In the genomic region with DNA sequence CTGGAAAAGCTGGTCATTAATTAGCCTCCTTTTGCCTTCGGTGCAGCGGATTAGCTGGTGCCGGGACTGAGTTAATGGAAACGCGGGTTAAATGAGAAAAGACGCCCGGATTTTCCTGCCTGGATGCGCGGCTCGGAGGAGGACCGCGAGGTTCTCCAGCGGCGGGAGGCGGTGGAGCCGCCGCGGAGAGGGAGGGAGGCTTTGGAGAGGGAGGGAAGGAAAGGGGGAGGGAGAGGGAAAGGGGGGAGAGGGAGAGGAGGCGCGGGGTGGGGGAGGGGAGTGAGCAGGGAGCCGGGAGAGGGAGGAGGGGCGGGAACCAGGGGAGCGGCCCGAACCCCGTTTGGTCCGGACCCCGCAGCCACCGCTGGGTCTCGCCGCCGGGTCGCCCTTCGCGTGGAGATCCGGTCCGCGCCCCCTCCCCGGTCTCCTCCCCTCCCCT, we compare ENCODE assay signal across 15 cellular contexts.
DNase-seq lines count a peak whose midpoint lies in the region; ATAC-seq, FAIRE-seq and TF ChIP-seq lines count a peak whose summit lies in the region.
"Had no signal": no experiment of that assay in that cellular context is flagged by ENCODE, and none has a peak within 500 bp of the region (broad histone marks: within the 10 kb centered on the region; RNA-seq: fewer than 3 reads in every experiment).

No MANE protein-coding gene starts in this region.

- no peak for FAIRE-seq in kidney (lab: Jason Lieb, UNC)

- no peak for ATAC-seq in activated naive CD8-positive, alpha-beta T cell treated with anti-CD3 and anti-CD28 coated beads, Interleukin-2, amount 50 U/mL, for 24 hours
- no peak for ATAC-seq in stimulated activated naive B cell treated with anti-CD40 and anti-IgM and Interleukin-4, amounts not matched to agents 10 μg/mL and 1 μg/mL and 100 μg/mL, for 72 hours (replicated peaks)
- ATAC-seq in GM19328 (IDR thresholded peaks at IDR 0.05; ENCODE audit: unreplicated experiment): no peak
- ATAC-seq: left lung had no signal

- no peaks in the 10 kb centered on the region for H3K4me1 ChIP-seq in kidney (ENCODE audit: control insufficient read depth in 1 of 2, insufficient read depth in 1 of 2, low read depth in 1 of 2, low read length in 2 of 2)
- H3K4me1 ChIP-seq: BLaER1, prostate gland had no signal

- in situ Hi-C loops in astrocyte of the spinal cord (cut with HindIII; ENCODE audit: low sequenced_read_pairs): no loop called here

- intact Hi-C loops in kidney (cut with DNase I): no loop called here

- H3K4me1 Mint-ChIP-seq in activated naive CD8-positive, alpha-beta T cell (ENCODE audit: low read depth): peaks cover 34% of the 10 kb centered on the region
- H3K4me1 Mint-ChIP-seq in activated naive CD8-positive, alpha-beta T cell treated with anti-CD3 and anti-CD28 coated beads, Interleukin-2, amount 50 U/mL, for 24 hours: peaks cover 13% of the 10 kb centered on the region
- H3K4me1 Mint-ChIP-seq in stimulated activated naive B cell treated with anti-CD40 and anti-IgM and Interleukin-4, amounts not matched to agents 10 μg/mL and 1 μg/mL and 100 μg/mL, for 72 hours: peaks cover 6% of the 10 kb centered on the region in 2 donors

- H3K27ac Mint-ChIP-seq in activated naive CD8-positive, alpha-beta T cell: no peak overlapping the region
- H3K27ac Mint-ChIP-seq in activated naive CD8-positive, alpha-beta T cell treated with anti-CD3 and anti-CD28 coated beads, Interleukin-2, amount 50 U/mL, for 24 hours: no peak overlapping the region
- peak overlapping the region; percentile 93 for H3K27ac Mint-ChIP-seq in stimulated activated naive B cell treated with anti-CD40 and anti-IgM and Interleukin-4, amounts not matched to agents 10 μg/mL and 1 μg/mL and 100 μg/mL, for 72 hours
- H3K27ac Mint-ChIP-seq: activated naive CD8-positive, alpha-beta T cell treated with anti-CD3 and anti-CD28 coated beads, Interleukin-2, amount 10 ng/mL, durations not matched to agents 7 days and 5 days had no signal

- TF ChIP-seq CTCF in astrocyte of the spinal cord (IDR thresholded peaks at IDR 0.05; ENCODE audit: low read depth, low read length) (no peak), kidney (IDR thresholded peaks at IDR 0.05; ENCODE audit: borderline replicate concordance, extremely low read depth, insufficient read depth) (no peak)

- no peaks in the 10 kb centered on the region for H3K36me3 Mint-ChIP-seq in activated naive CD8-positive, alpha-beta T cell
- H3K36me3 Mint-ChIP-seq in activated naive CD8-positive, alpha-beta T cell treated with anti-CD3 and anti-CD28 coated beads, Interleukin-2, amount 50 U/mL, for 24 hours (ENCODE audit: low read depth): no peaks in the 10 kb centered on the region
- peaks cover 0 to 1% of the 10 kb centered on the region in 2 donors for H3K36me3 Mint-ChIP-seq in stimulated activated naive B cell treated with anti-CD40 and anti-IgM and Interleukin-4, amounts not matched to agents 10 μg/mL and 1 μg/mL and 100 μg/mL, for 72 hours
- H3K36me3 Mint-ChIP-seq: activated naive CD8-positive, alpha-beta T cell treated with anti-CD3 and anti-CD28 coated beads, Interleukin-2, amount 10 ng/mL, durations not matched to agents 7 days and 5 days had no signal

- no peak overlapping the region for H3K9ac ChIP-seq in kidney (ENCODE audit: low read length in 2 of 2)
- H3K9ac ChIP-seq: BLaER1, KMS-11 had no signal

- peaks cover 59% of the 10 kb centered on the region for H3K27me3 Mint-ChIP-seq in activated naive CD8-positive, alpha-beta T cell
- H3K27me3 Mint-ChIP-seq in activated naive CD8-positive, alpha-beta T cell treated with anti-CD3 and anti-CD28 coated beads, Interleukin-2, amount 50 U/mL, for 24 hours: peaks cover 81% of the 10 kb centered on the region
- H3K27me3 Mint-ChIP-seq in stimulated activated naive B cell treated with anti-CD40 and anti-IgM and Interleukin-4, amounts not matched to agents 10 μg/mL and 1 μg/mL and 100 μg/mL, for 72 hours: peaks cover 63 to 82% of the 10 kb centered on the region in 2 donors

- H3K36me3 ChIP-seq in kidney (ENCODE audit: control insufficient read depth in 1 of 2, insufficient read depth in 2 of 2, low read length in 2 of 2): no peaks in the 10 kb centered on the region
- H3K36me3 ChIP-seq: BLaER1, left lung, prostate gland had no signal

- no peaks in the 10 kb centered on the region for H3K9me3 Mint-ChIP-seq in activated naive CD8-positive, alpha-beta T cell (ENCODE audit: low read depth)
- H3K9me3 Mint-ChIP-seq in activated naive CD8-positive, alpha-beta T cell treated with anti-CD3 and anti-CD28 coated beads, Interleukin-2, amount 50 U/mL, for 24 hours: no peaks in the 10 kb centered on the region
- no peaks in the 10 kb centered on the region for H3K9me3 Mint-ChIP-seq in stimulated activated naive B cell treated with anti-CD40 and anti-IgM and Interleukin-4, amounts not matched to agents 10 μg/mL and 1 μg/mL and 100 μg/mL, for 72 hours
- H3K9me3 Mint-ChIP-seq: activated naive CD8-positive, alpha-beta T cell treated with anti-CD3 and anti-CD28 coated beads, Interleukin-2, amount 10 ng/mL, durations not matched to agents 7 days and 5 days had no signal

- H3K9me3 ChIP-seq in kidney (ENCODE audit: control insufficient read depth in 1 of 2, low read length in 2 of 2): no peaks in the 10 kb centered on the region
- H3K9me3 ChIP-seq: BLaER1, left lung, prostate gland had no signal

- no peak for DNase-seq in activated naive CD8-positive, alpha-beta T cell treated with anti-CD3 and anti-CD28 coated beads, Interleukin-2, amount 50 U/mL, for 24 hours
- DNase-seq in astrocyte of the spinal cord (ENCODE audit: low read depth, low spot score): no peak
- peak; percentile 60 for DNase-seq in kidney
- DNase-seq in stimulated activated naive B cell treated with anti-CD40 and anti-IgM and Interleukin-4, amounts not matched to agents 10 μg/mL and 1 μg/mL and 100 μg/mL, for 72 hours: no peak
- no peak for DNase-seq in GOT3 (lab: John Stamatoyannopoulos, UW)
- DNase-seq in cerebellar nuclear complex (lab: John Stamatoyannopoulos, UW): no peak
- DNase-seq: activated CD4-positive, alpha-beta T cell treated with anti-CD3 and anti-CD28 coated beads, Interleukin-2, amount 50 U/mL, for 1 hour; activated naive CD8-positive, alpha-beta T cell treated with anti-CD3 and anti-CD28 coated beads, Interleukin-2, amount 10 ng/mL, durations not matched to agents 7 days and 5 days; left lung; NCI-H2029 treated with DMSO at 0.1 percent for 48 hours had no signal

- no peak overlapping the region for H3K27ac ChIP-seq in kidney (ENCODE audit: low read depth in 2 of 2, low read length in 2 of 2)
- H3K27ac ChIP-seq: BLaER1, KMS-11, left lung, prostate gland had no signal

- H3K4me3 Mint-ChIP-seq in activated naive CD8-positive, alpha-beta T cell: peak overlapping the region; percentile 51
- H3K4me3 Mint-ChIP-seq in activated naive CD8-positive, alpha-beta T cell treated with anti-CD3 and anti-CD28 coated beads, Interleukin-2, amount 50 U/mL, for 24 hours: no peak overlapping the region
- peak overlapping the region; percentile 43 to 73 for H3K4me3 Mint-ChIP-seq in stimulated activated naive B cell treated with anti-CD40 and anti-IgM and Interleukin-4, amounts not matched to agents 10 μg/mL and 1 μg/mL and 100 μg/mL, for 72 hours
- H3K4me3 Mint-ChIP-seq: activated naive CD8-positive, alpha-beta T cell treated with anti-CD3 and anti-CD28 coated beads, Interleukin-2, amount 10 ng/mL, durations not matched to agents 7 days and 5 days had no signal

- H3K4me3 ChIP-seq in astrocyte of the spinal cord (ENCODE audit: low read depth, low read length) (peak overlapping the region; percentile 27), kidney (ENCODE audit: low read length in 2 of 2) (no peak overlapping the region)
- H3K4me3 ChIP-seq: left lung had no signal
